7 cellular contexts compared by ENCODE assay signal in genomic region chr6:112780498-112781096, GRCh38.
A peak's percentile ranks its signal among the peaks of the same experiment; 100 is the strongest.
DNase-seq lines count a peak whose midpoint lies in the region; ATAC-seq and TF ChIP-seq lines count a peak whose summit lies in the region.

No MANE protein-coding gene starts in this region.

- H3K79me2 ChIP-seq in hepatocyte: no peaks in the 10 kb centered on the region

- peak; percentile 98 for ATAC-seq in GM21367 (IDR thresholded peaks at IDR 0.05; ENCODE audit: unreplicated experiment)
- peak; percentile 93 for ATAC-seq in HG03520 (IDR thresholded peaks at IDR 0.05; ENCODE audit: unreplicated experiment)
- ATAC-seq in gastrocnemius medialis: peak; percentile 68 to 80

- H2AFZ ChIP-seq in hepatocyte: peak overlapping the region; percentile 23

- no peaks in the 10 kb centered on the region for H4K20me1 ChIP-seq in hepatocyte (ENCODE audit: insufficient read depth, poor library complexity, severe bottlenecking)

- H3K27me3 ChIP-seq in ascending aorta: no peaks in the 10 kb centered on the region
- no peaks in the 10 kb centered on the region for H3K27me3 ChIP-seq in hepatocyte
- no peaks in the 10 kb centered on the region for H3K27me3 ChIP-seq in gastrocnemius medialis

- no peak for TF ChIP-seq POLR2A in gastrocnemius medialis (IDR thresholded peaks at IDR 0.05)

- 15% methylated on average over 9 of the region's 9 CpGs for WGBS in hepatocyte (ENCODE audit: low lambda C conversion rate, missing lambda C conversion rate)

- intact Hi-C loops in ascending aorta (cut with DNase I) (loop anchor here (1.0 to 10.0 kb wide), 3 partner anchors 404 to 1132 kb away; no protein-coding TSS in a partner anchor), gastrocnemius medialis (cut with DNase I; ENCODE audit: low total_unique reads) (loop anchor here (1.0 kb wide), 2 partner anchors 1079 to 1129 kb away; no protein-coding TSS in a partner anchor)

- in situ Hi-C loops in gastrocnemius medialis (cut with MboI; ENCODE audit: low sequenced_read_pairs in 4 of 4): loop anchor here in 2 of 4 donors (25.0 kb wide), 1 partner anchor 1132 kb away; no protein-coding TSS in a partner anchor

- H3K27ac ChIP-seq in ascending aorta (no peak overlapping the region), hepatocyte (no peak overlapping the region), gastrocnemius medialis (no peak overlapping the region)

- TF ChIP-seq CTCF in ascending aorta (IDR thresholded peaks at IDR 0.05) (peak; percentile 57 to 73 (median 69)), hepatocyte (IDR thresholded peaks at IDR 0.05; ENCODE audit: poor library complexity) (peak; percentile 89), gastrocnemius medialis (IDR thresholded peaks at IDR 0.05 in 4 of 5, conservative IDR thresholded peaks at IDR 0.05 in 1 of 5) (peak; percentile 57 to 78 (median 73))

- H3K36me3 ChIP-seq in ascending aorta: no peaks in the 10 kb centered on the region
- no peaks in the 10 kb centered on the region for H3K36me3 ChIP-seq in hepatocyte (replicated peaks; ENCODE audit: insufficient read depth, low read depth)
- H3K36me3 ChIP-seq in gastrocnemius medialis: no peaks in the 10 kb centered on the region

- no peak overlapping the region for H3K4me3 ChIP-seq in ascending aorta
- no peak overlapping the region for H3K4me3 ChIP-seq in hepatocyte
- H3K4me3 ChIP-seq in gastrocnemius medialis: no peak overlapping the region

- DNase-seq in GM04503 (ENCODE audit: low read depth) (peak; percentile 33), NCI-H524 treated with DMSO at 0.1 percent for 48 hours (lab: John Stamatoyannopoulos, UW) (peak; percentile 28), ascending aorta (ENCODE audit: low spot score in 2 of 2) (peak in 1 of 2 donors; percentile 74), hepatocyte (ENCODE audit: low spot score) (peak; percentile 88), gastrocnemius medialis (peak; percentile 29 to 41)

- H3K9me3 ChIP-seq in ascending aorta (no peaks in the 10 kb centered on the region), hepatocyte (ENCODE audit: low read depth) (no peaks in the 10 kb centered on the region), gastrocnemius medialis (no peaks in the 10 kb centered on the region)

- no peak overlapping the region for H3K4me2 ChIP-seq in hepatocyte

- H3K4me1 ChIP-seq in ascending aorta (no peaks in the 10 kb centered on the region), hepatocyte (ENCODE audit: insufficient read depth) (no peaks in the 10 kb centered on the region), gastrocnemius medialis (no peaks in the 10 kb centered on the region)

- no peaks in the 10 kb centered on the region for H3K9me2 ChIP-seq in hepatocyte (replicated peaks; ENCODE audit: insufficient read depth)
